Comparison of ENCODE assay signal across 9 cellular contexts in the genomic region with DNA sequence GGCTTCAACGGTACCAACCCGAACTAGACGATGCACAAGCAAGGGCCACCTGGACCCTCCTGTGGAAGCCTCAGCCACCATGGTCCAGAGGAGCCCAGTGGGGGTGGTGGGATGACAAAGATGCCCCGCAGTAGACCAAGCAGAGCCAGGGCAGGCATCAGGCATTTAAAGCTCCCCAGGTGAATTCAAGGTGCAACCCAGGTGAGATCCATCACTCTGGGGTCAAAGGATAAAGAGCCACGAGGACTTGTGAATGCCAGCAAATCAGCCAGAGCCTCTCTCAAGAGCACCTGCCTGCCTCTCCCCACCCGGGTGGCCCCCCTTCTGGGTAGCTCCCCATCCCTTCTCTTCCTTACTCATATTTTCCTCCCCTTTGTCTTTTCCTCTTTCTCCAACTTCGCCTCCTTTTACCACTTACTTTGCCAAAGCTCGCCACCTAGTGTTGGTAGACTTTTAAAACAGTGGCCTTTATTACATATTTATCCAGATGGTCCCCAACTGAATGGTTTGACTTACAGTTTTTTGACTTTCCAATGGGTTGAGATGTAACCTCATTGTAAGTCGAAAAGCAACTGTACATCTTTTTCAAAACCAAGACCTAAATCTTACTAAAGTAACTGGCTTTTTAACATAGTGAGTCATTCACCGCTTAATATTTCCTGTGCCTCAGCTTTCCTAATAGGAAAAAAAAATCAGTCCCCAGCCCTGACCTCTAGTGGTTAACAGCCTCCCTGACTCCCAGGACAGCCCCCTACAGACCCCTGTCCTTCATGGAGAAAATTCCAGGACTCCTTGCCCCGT. TPM values are rescaled to one million over a fixed set of nuclear protein-coding genes. Genes with fewer than 3 reads are reported as not detected.
A peak's percentile ranks its signal among the peaks of the same experiment; 100 is the strongest.
DNase-seq lines count a peak whose midpoint lies in the region; ATAC-seq and TF ChIP-seq lines count a peak whose summit lies in the region.
"Had no signal": no experiment of that assay in that cellular context is flagged by ENCODE, and none has a peak within 500 bp of the region (broad histone marks: within the 10 kb centered on the region; RNA-seq: fewer than 3 reads in every experiment).

No MANE protein-coding gene starts in this region.

- peak; percentile 55 for TF ChIP-seq RAD21 in IMR-90 (IDR thresholded peaks at IDR 0.05; ENCODE audit: low read length)

- H2AFZ ChIP-seq in IMR-90 (replicated peaks; ENCODE audit: low read length, poor library complexity), result peak overlapping the region; percentile 32

- peak; percentile 67 for TF ChIP-seq CTCF in IMR-90 (conservative IDR thresholded peaks at IDR 0.05; ENCODE audit: low read depth, low read length)

- no TSS peak for BruUV-seq in IMR-90 (replicated peaks; lab: Mats Ljungman, UMichigan)

- H3K18ac ChIP-seq in IMR-90 (ENCODE audit: low read depth, low read length), result no peak overlapping the region

- intact Hi-C loops in IMR-90 (cut with micrococcal nuclease), result loop anchor here (1.0 to 5.0 kb wide), 2 partner anchors 50 to 148 kb away; no protein-coding TSS in a partner anchor

- H2BK20ac ChIP-seq in IMR-90 (ENCODE audit: low read depth, low read length), result no peak overlapping the region

- H3K4me2 ChIP-seq in IMR-90 (ENCODE audit: low read depth, low read length), result no peak overlapping the region

- no peak for TF ChIP-seq POLR2A in IMR-90 (IDR thresholded peaks at IDR 0.05; ENCODE audit: low read depth, low read length)

- H4K20me1 ChIP-seq in IMR-90 (ENCODE audit: insufficient read depth, low read length), result no peaks in the 10 kb centered on the region

- H3K9me1 ChIP-seq in IMR-90 (ENCODE audit: insufficient read depth, low read length), result no peaks in the 10 kb centered on the region

- H2AK9ac ChIP-seq in IMR-90 (replicated peaks; ENCODE audit: low read depth, low read length, poor library complexity), result no peak overlapping the region

- no peak overlapping the region for H2BK5ac ChIP-seq in IMR-90 (ENCODE audit: low read depth, low read length, poor library complexity, severe bottlenecking)

- no peak overlapping the region for H3K9ac ChIP-seq in IMR-90 (ENCODE audit: low read depth, low read length)

- H3K56ac ChIP-seq in IMR-90 (ENCODE audit: extremely low read depth, insufficient read depth, low read length), result no peak overlapping the region

- H2AK5ac ChIP-seq in IMR-90 (ENCODE audit: low read depth, low read length), result no peak overlapping the region

- ATAC-seq in IMR-90 (ENCODE audit: low read depth) (peak; percentile 80), HG03025 (IDR thresholded peaks at IDR 0.05; ENCODE audit: low FRiP score, unreplicated experiment) (no peak)

- H4K8ac ChIP-seq in IMR-90 (ENCODE audit: low read depth in 2 of 2, low read length in 2 of 2), result no peak overlapping the region

- no peak overlapping the region for H3K4ac ChIP-seq in IMR-90 (ENCODE audit: low read depth, low read length)

- CTCF ChIA-PET in IMR-90 (lab: Yijun Ruan, JAX), result interaction anchor here (1.1 to 1.6 kb wide), 3 partner anchors 12 to 53 kb away, joined by 3 to 7 read pairs (median 4); no protein-coding TSS in a partner anchor

- no peak overlapping the region for H2BK120ac ChIP-seq in IMR-90 (ENCODE audit: low read depth, low read length)

- H3K14ac ChIP-seq in IMR-90 (replicated peaks; ENCODE audit: low read depth, low read length), result no peak overlapping the region

- H3K27me3 ChIP-seq in IMR-90 (ENCODE audit: control insufficient read depth, insufficient read depth, low read length), result peaks cover 41% of the 10 kb centered on the region

- H2BK15ac ChIP-seq in IMR-90 (ENCODE audit: low read depth, low read length), result no peak overlapping the region

- no peaks in the 10 kb centered on the region for H3K4me1 ChIP-seq in IMR-90 (ENCODE audit: control insufficient read depth, insufficient read depth, low read length)

- H3K36me3 ChIP-seq in IMR-90 (ENCODE audit: control insufficient read depth, insufficient read depth, low read length), result no peaks in the 10 kb centered on the region

- in situ Hi-C loops in IMR-90 (cut with MboI; ENCODE audit: low sequenced_read_pairs), result no loop called here

- DNase-seq in NCI-H2107 treated with DMSO at 0.1 percent for 48 hours (lab: John Stamatoyannopoulos, UW; ENCODE audit: unreplicated experiment), result peak; percentile 12
- no peak for DNase-seq in NCI-H2107 (lab: John Stamatoyannopoulos, UW)
- peak; percentile 50 for DNase-seq in IMR-90
- DNase-seq in SK-N-DZ (ENCODE audit: low spot score), result peak; percentile 59
- peak; percentile 57 for DNase-seq in epidermal melanocyte (ENCODE audit: insufficient read length, low spot score)
- peak; percentile 61 for DNase-seq in midbrain (lab: John Stamatoyannopoulos, UW)
- DNase-seq in NK-92 (lab: John Stamatoyannopoulos, UW; ENCODE audit: unreplicated experiment), result no peak
- DNase-seq: activated T-cell treated with anti-CD3 and anti-CD28 coated beads, Interleukin-2, amount 50 U/mL, for 4 hours had no signal

- no CpG with 5 or more reads among the region's 11 CpGs for WGBS in IMR-90 (ENCODE audit: extremely low coverage in 2 of 2, insufficient read length in 1 of 2), 2 experiments

- no peak overlapping the region for H3K27ac ChIP-seq in IMR-90 (ENCODE audit: insufficient read depth, low read length)

- H3K23ac ChIP-seq in IMR-90 (ENCODE audit: low read depth, low read length), result no peak overlapping the region; the same call in 1 of the 2 replicates

- no peaks in the 10 kb centered on the region for H3K79me1 ChIP-seq in IMR-90 (ENCODE audit: low read depth in 1 of 2, low read length in 2 of 2)

- peaks cover 3% of the 10 kb centered on the region; the same call in 1 of the 2 replicates for H3K9me3 ChIP-seq in IMR-90 (ENCODE audit: control insufficient read depth, insufficient read depth, low read length)

- no peak overlapping the region for H4K5ac ChIP-seq in IMR-90 (ENCODE audit: low read depth, low read length)

- H4K91ac ChIP-seq in IMR-90 (ENCODE audit: insufficient read depth, low read depth, low read length), result no peak overlapping the region

- dilution Hi-C loops in IMR-90 (cut with HindIII; ENCODE audit: low sequenced_read_pairs, unreplicated experiment), result no loop called here

- POLR2A ChIA-PET in IMR-90 (lab: Charles Lee; ENCODE audit: unreplicated experiment), result no interaction called here

- H3K4me3 ChIP-seq in IMR-90 (ENCODE audit: insufficient read depth, low read depth, low read length), result no peak overlapping the region

TF ChIP-seq in IMR-90, 13 proteins besides CTCF, POLR2A, EP300 and RAD21:
- peak; percentile 63 for TF ChIP-seq SMC3 (IDR thresholded peaks at IDR 0.05; ENCODE audit: low read depth, low read length)
- TF ChIP-seq MXI1 (IDR thresholded peaks at IDR 0.05; ENCODE audit: borderline replicate concordance, low read depth, low read length), result no peak

RNA-seq across cellular contexts. Expression of a gene that starts 18.8 kb away (rescaled TPM):
- total RNA-seq in IMR-90 (2012; rRNA removed), result not detected in 2 replicates
- polyA plus RNA-seq in IMR-90 (2012; rRNA removed), result not detected in 2 replicates
- not detected in 2 replicates for polyA plus RNA-seq in IMR-90 (2012; cell fraction: cytosol; rRNA removed)
- not detected in 2 replicates for polyA plus RNA-seq in IMR-90 (2012; cell fraction: nucleus; rRNA removed; ENCODE audit: low replicate concordance)
- polyA plus RNA-seq in SK-N-DZ (2014; cell fraction: cytosol; rRNA removed), result not detected in 2 replicates
- polyA plus RNA-seq in SK-N-DZ (2014; cell fraction: nucleus; rRNA removed), result not detected in 2 replicates

RNA-seq across cellular contexts. Expression of a gene that starts 43.3 kb away (rescaled TPM):
- total RNA-seq in IMR-90 (2012; rRNA removed), result not detected in 2 replicates
- not detected in 2 replicates for polyA plus RNA-seq in IMR-90 (2012; rRNA removed)
- 0.01 TPM in 1 of 2 replicates, not detected in the other for polyA plus RNA-seq in IMR-90 (2012; cell fraction: cytosol; rRNA removed)
- 0.01 and 0.02 TPM in 2 replicates for polyA plus RNA-seq in IMR-90 (2012; cell fraction: nucleus; rRNA removed; ENCODE audit: low replicate concordance)
- polyA plus RNA-seq in SK-N-DZ (2014; cell fraction: cytosol; rRNA removed), result not detected in 2 replicates
- not detected in 2 replicates for polyA plus RNA-seq in SK-N-DZ (2014; cell fraction: nucleus; rRNA removed)
- total RNA-seq: activated T-cell treated with anti-CD3 and anti-CD28 coated beads, Interleukin-2, amount 50 U/mL, for 4 hours had no signal

Comparison
In these comparisons a context has a peak if more than half of its experiments do, and no peak if none do; other contexts are left out.
1. DNase-seq: peak in NCI-H2107 treated with DMSO at 0.1 percent for 48 hours (single experiment), IMR-90 (single experiment), SK-N-DZ (single experiment), epidermal melanocyte (single experiment) and midbrain (single experiment); none in NCI-H2107 (single experiment) and NK-92 (single experiment).